ENCODE assay signal across 9 cellular contexts in genomic region chr5:159206818-159207217, GRCh38. TPM values are rescaled to one million over a fixed set of nuclear protein-coding genes. Genes with fewer than 3 reads are reported as not detected.
A peak's percentile ranks its signal among the peaks of the same experiment; 100 is the strongest.
DNase-seq lines count a peak whose midpoint lies in the region; ATAC-seq and TF ChIP-seq lines count a peak whose summit lies in the region.
"Had no signal": no experiment of that assay in that cellular context is flagged by ENCODE, and none has a peak within 500 bp of the region (broad histone marks: within the 10 kb centered on the region; RNA-seq: fewer than 3 reads in every experiment).

No MANE protein-coding gene starts in this region.

- H3K27me3 ChIP-seq in smooth muscle cell (ENCODE audit: low read depth) = no peaks in the 10 kb centered on the region

- peaks cover 9% of the 10 kb centered on the region for H3F3A ChIP-seq in smooth muscle cell (ENCODE audit: low read depth)

- H3K27ac ChIP-seq in smooth muscle cell (ENCODE audit: low read depth) = peak overlapping the region; percentile 83

- H3K4me1 ChIP-seq in smooth muscle cell (ENCODE audit: low read depth) = peaks cover 43% of the 10 kb centered on the region

- H2AFZ ChIP-seq in smooth muscle cell (ENCODE audit: low read depth) = no peak overlapping the region

- peak overlapping the region; percentile 83 for H3K4me2 ChIP-seq in smooth muscle cell

- H3K36me3 Mint-ChIP-seq in HFFc6 (ENCODE audit: low read depth) = peaks cover 34% of the 10 kb centered on the region

- peak overlapping the region; percentile 79 for H3K4me3 ChIP-seq in WI38 (ENCODE audit: low read depth, low read length)
- peak overlapping the region; percentile 89 for H3K4me3 ChIP-seq in fibroblast of the aortic adventitia (ENCODE audit: low read depth, low read length)
- peak overlapping the region; percentile 78 for H3K4me3 ChIP-seq in smooth muscle cell

- TF ChIP-seq CTCF in HFFc6 (IDR thresholded peaks at IDR 0.05) (no peak), WI38 (IDR thresholded peaks at IDR 0.05; ENCODE audit: low read depth, low read length) (no peak), fibroblast of the aortic adventitia (IDR thresholded peaks at IDR 0.05; ENCODE audit: insufficient read depth, low read length) (no peak), smooth muscle cell (IDR thresholded peaks at IDR 0.05; ENCODE audit: borderline replicate concordance, insufficient read depth, poor library complexity, severe bottlenecking) (no peak)

- peaks cover 72% of the 10 kb centered on the region for H3K79me2 ChIP-seq in smooth muscle cell (ENCODE audit: low read depth)

- ATAC-seq in GM21723 (IDR thresholded peaks at IDR 0.05; ENCODE audit: unreplicated experiment) (no peak), HG02870 (IDR thresholded peaks at IDR 0.05; ENCODE audit: unreplicated experiment) (no peak)

- H3K4me1 Mint-ChIP-seq in HFFc6 (ENCODE audit: low read depth) = peaks cover 68% of the 10 kb centered on the region

- no peaks in the 10 kb centered on the region for H3K9me3 Mint-ChIP-seq in HFFc6

- peak overlapping the region; percentile 87 for H3K9ac ChIP-seq in smooth muscle cell (ENCODE audit: low read depth)

- WGBS in smooth muscle cell (ENCODE audit: low lambda C conversion rate) = 38% methylated on average over 2 of the region's 2 CpGs

- no peaks in the 10 kb centered on the region for H3K36me3 ChIP-seq in smooth muscle cell (ENCODE audit: low read depth)

- H4K20me1 ChIP-seq in smooth muscle cell (ENCODE audit: low read depth) = peaks cover 56% of the 10 kb centered on the region

- no peaks in the 10 kb centered on the region for H3K9me3 ChIP-seq in smooth muscle cell (replicated peaks; ENCODE audit: low read depth)

- DNase-seq in HFFc6 (no peak), fibroblast of the aortic adventitia (ENCODE audit: low read depth) (no peak), smooth muscle cell (lab: John Stamatoyannopoulos, UW; ENCODE audit: unreplicated experiment) (no peak), iPS-NIHi11 (ENCODE audit: low spot score) (no peak), GM03348 (ENCODE audit: low spot score) (no peak)
- DNase-seq: substantia nigra had no signal

- peak overlapping the region; percentile 97 for H3K27ac Mint-ChIP-seq in HFFc6

- H3K4me3 Mint-ChIP-seq in HFFc6 = peak overlapping the region; percentile 98

- H3K27me3 Mint-ChIP-seq in HFFc6 (ENCODE audit: insufficient read depth) = peaks cover 6% of the 10 kb centered on the region

RNA-seq across cellular contexts. Expression of gene RNF145, which starts 2.5 kb away (rescaled TPM):
- total RNA-seq in HFFc6 (2021; fragmentation: NEBNext Ultra II Directional; extraction: Animal tissue kit (Norgen Biotek cat#: 25700)) = 10 to 100 TPM; 69.8 to 88.1 (median 78.6) TPM
- total RNA-seq in fibroblast of the aortic adventitia (ENCODE audit: low replicate concordance) = 35.2 and 42.9 TPM in 2 replicates
- 74.3 and 74.8 TPM in 2 replicates for total RNA-seq in smooth muscle cell
- 24.3 and 25.0 TPM in 2 replicates for polyA plus RNA-seq in smooth muscle cell

RNA-seq across cellular contexts. Expression of gene UBLCP1, which starts 56.3 kb away (rescaled TPM):
- 10 to 100 TPM; 30.6 to 37.6 (median 35.0) TPM for total RNA-seq in HFFc6 (2021; fragmentation: NEBNext Ultra II Directional; extraction: Animal tissue kit (Norgen Biotek cat#: 25700))
- total RNA-seq in fibroblast of the aortic adventitia (ENCODE audit: low replicate concordance) (36.5 and 82.8 TPM in 2 replicates), smooth muscle cell (44.1 and 45.0 TPM in 2 replicates)
- 30.5 and 32.9 TPM in 2 replicates for polyA plus RNA-seq in smooth muscle cell
